In the genomic region with DNA sequence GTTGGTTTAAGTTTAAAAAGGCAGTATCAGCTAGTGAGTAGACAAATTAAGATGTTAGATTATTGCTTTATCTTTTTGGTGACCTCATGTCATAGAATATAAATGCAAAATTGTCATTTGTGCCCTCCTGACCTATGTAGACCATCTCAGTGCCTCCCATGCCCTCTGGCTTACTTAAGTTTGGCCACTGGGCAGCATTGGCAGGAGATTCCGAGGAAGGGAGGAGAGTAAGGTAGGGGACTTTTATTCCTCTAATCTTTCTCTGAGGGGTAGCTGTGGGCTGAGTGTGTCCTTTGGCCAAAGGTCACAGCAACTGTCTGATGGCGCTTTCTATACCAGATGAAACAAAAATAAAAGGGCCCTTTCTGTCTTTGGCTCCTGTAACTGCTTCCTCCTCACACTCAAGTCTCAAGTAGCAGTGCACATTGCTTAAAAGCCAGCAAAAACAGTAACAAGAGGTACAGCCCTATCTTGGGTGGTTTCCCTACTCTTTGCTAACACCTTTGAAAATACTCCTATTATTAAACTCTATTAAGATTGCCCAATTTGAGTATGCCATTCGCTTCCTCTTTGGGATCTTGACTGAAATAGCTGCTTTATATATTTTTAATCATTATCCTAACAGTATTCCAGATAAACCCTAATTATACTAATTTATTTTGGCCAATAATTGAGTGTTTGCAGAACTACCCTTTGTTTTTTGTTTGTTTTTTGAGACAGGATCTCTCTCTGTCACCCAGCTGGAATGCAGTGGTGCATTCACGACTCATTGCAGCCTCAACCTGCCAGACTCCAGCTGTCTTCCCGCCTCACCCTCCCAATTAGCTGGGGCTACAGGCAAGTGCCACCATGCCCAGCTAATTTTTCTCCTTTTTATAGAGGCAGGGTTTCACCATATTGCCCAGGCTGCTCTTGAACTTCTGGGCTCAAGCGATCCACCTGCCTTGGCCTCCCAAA, we compare ENCODE assay signal across 1 cellular context.
TF ChIP-seq lines count a peak whose summit lies in the region.

No MANE protein-coding gene starts in this region.

TF ChIP-seq in HepG2, 621 proteins besides CTCF, POLR2A, EP300 and RAD21:
- TF ChIP-seq TEAD3 (CRISPR knock-in tag; optimal IDR thresholded peaks at IDR 0.05; ENCODE audit: borderline replicate concordance) (peak; percentile 67), FOSL2 (CRISPR knock-in tag; IDR thresholded peaks at IDR 0.05) (peak; percentile 35), ZBTB38 (CRISPR knock-in tag; IDR thresholded peaks at IDR 0.05) (0 out of 2 replicates have a peak, but pooled peaks have one; percentile 44)
- TF ChIP-seq, protein P1, sequence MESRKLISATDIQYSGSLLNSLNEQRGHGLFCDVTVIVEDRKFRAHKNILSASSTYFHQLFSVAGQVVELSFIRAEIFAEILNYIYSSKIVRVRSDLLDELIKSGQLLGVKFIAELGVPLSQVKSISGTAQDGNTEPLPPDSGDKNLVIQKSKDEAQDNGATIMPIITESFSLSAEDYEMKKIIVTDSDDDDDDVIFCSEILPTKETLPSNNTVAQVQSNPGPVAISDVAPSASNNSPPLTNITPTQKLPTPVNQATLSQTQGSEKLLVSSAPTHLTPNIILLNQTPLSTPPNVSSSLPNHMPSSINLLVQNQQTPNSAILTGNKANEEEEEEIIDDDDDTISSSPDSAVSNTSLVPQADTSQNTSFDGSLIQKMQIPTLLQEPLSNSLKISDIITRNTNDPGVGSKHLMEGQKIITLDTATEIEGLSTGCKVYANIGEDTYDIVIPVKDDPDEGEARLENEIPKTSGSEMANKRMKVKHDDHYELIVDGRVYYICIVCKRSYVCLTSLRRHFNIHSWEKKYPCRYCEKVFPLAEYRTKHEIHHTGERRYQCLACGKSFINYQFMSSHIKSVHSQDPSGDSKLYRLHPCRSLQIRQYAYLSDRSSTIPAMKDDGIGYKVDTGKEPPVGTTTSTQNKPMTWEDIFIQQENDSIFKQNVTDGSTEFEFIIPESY (CRISPR knock-in tag; IDR thresholded peaks at IDR 0.05), result 0 out of 2 replicates have a peak, but pooled peaks have one; percentile 28
- TF ChIP-seq, protein P2, sequence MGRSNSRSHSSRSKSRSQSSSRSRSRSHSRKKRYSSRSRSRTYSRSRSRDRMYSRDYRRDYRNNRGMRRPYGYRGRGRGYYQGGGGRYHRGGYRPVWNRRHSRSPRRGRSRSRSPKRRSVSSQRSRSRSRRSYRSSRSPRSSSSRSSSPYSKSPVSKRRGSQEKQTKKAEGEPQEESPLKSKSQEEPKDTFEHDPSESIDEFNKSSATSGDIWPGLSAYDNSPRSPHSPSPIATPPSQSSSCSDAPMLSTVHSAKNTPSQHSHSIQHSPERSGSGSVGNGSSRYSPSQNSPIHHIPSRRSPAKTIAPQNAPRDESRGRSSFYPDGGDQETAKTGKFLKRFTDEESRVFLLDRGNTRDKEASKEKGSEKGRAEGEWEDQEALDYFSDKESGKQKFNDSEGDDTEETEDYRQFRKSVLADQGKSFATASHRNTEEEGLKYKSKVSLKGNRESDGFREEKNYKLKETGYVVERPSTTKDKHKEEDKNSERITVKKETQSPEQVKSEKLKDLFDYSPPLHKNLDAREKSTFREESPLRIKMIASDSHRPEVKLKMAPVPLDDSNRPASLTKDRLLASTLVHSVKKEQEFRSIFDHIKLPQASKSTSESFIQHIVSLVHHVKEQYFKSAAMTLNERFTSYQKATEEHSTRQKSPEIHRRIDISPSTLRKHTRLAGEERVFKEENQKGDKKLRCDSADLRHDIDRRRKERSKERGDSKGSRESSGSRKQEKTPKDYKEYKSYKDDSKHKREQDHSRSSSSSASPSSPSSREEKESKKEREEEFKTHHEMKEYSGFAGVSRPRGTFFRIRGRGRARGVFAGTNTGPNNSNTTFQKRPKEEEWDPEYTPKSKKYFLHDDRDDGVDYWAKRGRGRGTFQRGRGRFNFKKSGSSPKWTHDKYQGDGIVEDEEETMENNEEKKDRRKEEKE (IDR thresholded peaks at IDR 0.05), result no peak
- TF ChIP-seq, protein P3, sequence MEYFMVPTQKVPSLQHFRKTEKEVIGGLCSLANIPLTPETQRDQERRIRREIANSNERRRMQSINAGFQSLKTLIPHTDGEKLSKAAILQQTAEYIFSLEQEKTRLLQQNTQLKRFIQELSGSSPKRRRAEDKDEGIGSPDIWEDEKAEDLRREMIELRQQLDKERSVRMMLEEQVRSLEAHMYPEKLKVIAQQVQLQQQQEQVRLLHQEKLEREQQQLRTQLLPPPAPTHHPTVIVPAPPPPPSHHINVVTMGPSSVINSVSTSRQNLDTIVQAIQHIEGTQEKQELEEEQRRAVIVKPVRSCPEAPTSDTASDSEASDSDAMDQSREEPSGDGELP (IDR thresholded peaks at IDR 0.05; ENCODE audit: borderline replicate concordance, low read depth), result peak; percentile 44; the same call in 1 of the 2 replicates
